Comparison of ENCODE assay signal across 35 cellular contexts in genomic region chr2:123652320-123652719, GRCh38.
DNase-seq lines count a peak whose midpoint lies in the region; ATAC-seq, FAIRE-seq and TF ChIP-seq lines count a peak whose summit lies in the region.
"Had no signal": no experiment of that assay in that cellular context is flagged by ENCODE, and none has a peak within 500 bp of the region (broad histone marks: within the 10 kb centered on the region; RNA-seq: fewer than 3 reads in every experiment).

No MANE protein-coding gene starts in this region.

- no peak overlapping the region for H2AFZ ChIP-seq in GM23338

- no peak overlapping the region for H3K27ac ChIP-seq in GM23338 (ENCODE audit: low read depth)
- H3K27ac ChIP-seq: 22Rv1; A549; BLaER1; BLaER1 treated with 17β-estradiol and CSF1 and Interleukin-3, amounts not matched to agents 10 nM and 100 nM; C4-2B had no signal

- TF ChIP-seq RAD21 in Ishikawa (IDR thresholded peaks at IDR 0.05; ENCODE audit: low read depth): no peak

- H3K4me1 ChIP-seq in GM23338 (ENCODE audit: insufficient read depth): peaks cover 22% of the 10 kb centered on the region
- H3K4me1 ChIP-seq: A549, BE2C, BLaER1, Caco-2 had no signal

- TF ChIP-seq CTCF in GM23338 (conservative IDR thresholded peaks at IDR 0.05; ENCODE audit: low read depth in 2 of 2): no peak

- H3K4me2 ChIP-seq in GM23338: no peak overlapping the region
- H3K4me2 ChIP-seq: A549; BLaER1; BLaER1 treated with 17β-estradiol and CSF1 and Interleukin-3, amounts not matched to agents 10 nM and 100 nM had no signal

- H3K4me1 Mint-ChIP-seq in GM23338: peaks cover 35% of the 10 kb centered on the region
- H3K4me1 Mint-ChIP-seq: B cell; CD14-positive monocyte; CD4-positive, alpha-beta memory T cell; CD4-positive, CD25-positive, alpha-beta regulatory T cell; CD8-positive, alpha-beta memory T cell had no signal

- TF ChIP-seq EP300 in Ishikawa (IDR thresholded peaks at IDR 0.05; ENCODE audit: borderline replicate concordance): no peak

- no peaks in the 10 kb centered on the region for H4K20me1 ChIP-seq in GM23338 (replicated peaks; ENCODE audit: insufficient read depth)
- H4K20me1 ChIP-seq: BLaER1; BLaER1 treated with 17β-estradiol and CSF1 and Interleukin-3, amounts not matched to agents 10 nM and 100 nM had no signal

- H3K9me3 Mint-ChIP-seq in GM23338: peaks cover under 1% of the 10 kb centered on the region; the same call in 1 of the 3 replicates

- no peak overlapping the region for H3K4me3 Mint-ChIP-seq in GM23338
- H3K4me3 Mint-ChIP-seq: B cell; CD14-positive monocyte; CD4-positive, alpha-beta memory T cell; CD4-positive, alpha-beta T cell; CD4-positive, CD25-positive, alpha-beta regulatory T cell; CD8-positive, alpha-beta memory T cell; CD8-positive, alpha-beta T cell had no signal

- no peaks in the 10 kb centered on the region for H3K27me3 ChIP-seq in GM23338 (ENCODE audit: insufficient read depth)
- H3K27me3 ChIP-seq: BE2C; BLaER1; BLaER1 treated with 17β-estradiol and CSF1 and Interleukin-3, amounts not matched to agents 10 nM and 100 nM had no signal

- no peaks in the 10 kb centered on the region for H3K36me3 ChIP-seq in GM23338 (ENCODE audit: insufficient read depth)
- H3K36me3 ChIP-seq: BE2C; BLaER1; BLaER1 treated with 17β-estradiol and CSF1 and Interleukin-3, amounts not matched to agents 10 nM and 100 nM had no signal

- no peak overlapping the region for H3K27ac Mint-ChIP-seq in GM23338
- H3K27ac Mint-ChIP-seq: B cell; CD14-positive monocyte; CD4-positive, alpha-beta memory T cell; CD4-positive, alpha-beta T cell; CD4-positive, CD25-positive, alpha-beta regulatory T cell; CD8-positive, alpha-beta memory T cell; CD8-positive, alpha-beta T cell had no signal

- no peaks in the 10 kb centered on the region for H3K79me2 ChIP-seq in GM23338 (replicated peaks; ENCODE audit: insufficient read depth)

- ATAC-seq in GM23338: no peak
- ATAC-seq: A549; CD8-positive, alpha-beta T cell had no signal

- DNase-seq in GM23338 (ENCODE audit: low spot score): no peak
- DNase-seq in urothelium cell line (ENCODE audit: low spot score): no peak
- no peak for DNase-seq in NCI-H345 treated with DMSO at 0.1 percent for 48 hours (lab: John Stamatoyannopoulos, UW; ENCODE audit: unreplicated experiment)
- DNase-seq in NCI-H1417 (lab: John Stamatoyannopoulos, UW): no peak
- no peak for DNase-seq in stimulated activated CD4-positive, alpha-beta T cell treated with anti-CD3 and anti-CD28 coated beads, Interleukin-4, amount 100 ng/mL, for 4 hours
- DNase-seq: 8988T; ACHN; AML-193; BE2C; C1 segment of cervical spinal cord; Caco-2; Calu3; CD4-positive, alpha-beta memory T cell; CD4-positive, alpha-beta T cell; CD4-positive, CD25-positive, alpha-beta regulatory T cell; CD8-positive, alpha-beta memory T cell; CD8-positive, alpha-beta T cell; COR-L47; DMS 273 treated with DMSO at 0.1 percent for 48 hours; DMS153; DMS53; DMS79; DMS79 treated with DMSO at 0.1 percent for 48 hours; DND-41; EL had no signal

- no peaks in the 10 kb centered on the region for H3K9me2 ChIP-seq in GM23338 (ENCODE audit: insufficient read depth)

- H3F3A ChIP-seq in GM23338 (replicated peaks; ENCODE audit: low read depth): no peaks in the 10 kb centered on the region

- peak; percentile 35 for FAIRE-seq in urothelium cell line (lab: Jason Lieb, UNC)
- FAIRE-seq: A204.1, A549, D721Med had no signal

- no peak overlapping the region for H3K4me3 ChIP-seq in GM23338
- H3K4me3 ChIP-seq: A549; BLaER1; BLaER1 treated with 17β-estradiol and CSF1 and Interleukin-3, amounts not matched to agents 10 nM and 100 nM had no signal

- no peaks in the 10 kb centered on the region for H3K27me3 Mint-ChIP-seq in GM23338 (ENCODE audit: insufficient read depth, low read depth, poor library complexity)
- H3K27me3 Mint-ChIP-seq: B cell; CD4-positive, alpha-beta memory T cell; CD4-positive, alpha-beta T cell; CD4-positive, CD25-positive, alpha-beta regulatory T cell; CD8-positive, alpha-beta memory T cell had no signal

- peaks cover 4% of the 10 kb centered on the region; the same call in 2 of the 3 replicates for H3K36me3 Mint-ChIP-seq in GM23338 (ENCODE audit: low read depth)
- H3K36me3 Mint-ChIP-seq: CD14-positive monocyte; CD4-positive, alpha-beta memory T cell; CD4-positive, CD25-positive, alpha-beta regulatory T cell; CD8-positive, alpha-beta memory T cell; CD8-positive, alpha-beta T cell had no signal

TF ChIP-seq in GM23338, 12 proteins besides CTCF, POLR2A, EP300 and RAD21:
- peak; percentile 34 for TF ChIP-seq REST (IDR thresholded peaks at IDR 0.05; ENCODE audit: unreplicated experiment)
- TF ChIP-seq STAT1 (IDR thresholded peaks at IDR 0.05; ENCODE audit: unreplicated experiment): no peak

TF ChIP-seq in Ishikawa, 13 proteins besides CTCF, POLR2A, EP300 and RAD21:
- TF ChIP-seq MAX (IDR thresholded peaks at IDR 0.05) (no peak), REST (IDR thresholded peaks at IDR 0.05; ENCODE audit: low read depth) (peak; percentile 54; the same call in 1 of the 2 replicates)
